ENCODE assay signal across 8 cellular contexts in genomic region chr18:45879681-45880655, GRCh38. TPM values are rescaled to one million over a fixed set of nuclear protein-coding genes. Genes with fewer than 3 reads are reported as not detected.
A peak's percentile ranks its signal among the peaks of the same experiment; 100 is the strongest.
DNase-seq lines count a peak whose midpoint lies in the region; ATAC-seq and TF ChIP-seq lines count a peak whose summit lies in the region.

No MANE protein-coding gene starts in this region.

- H3K9ac ChIP-seq in Karpas-422 (ENCODE audit: low read length) (no peak overlapping the region), SK-N-SH (no peak overlapping the region)

- H3K27me3 ChIP-seq in Karpas-422 (ENCODE audit: low read length): no peaks in the 10 kb centered on the region
- no peaks in the 10 kb centered on the region for H3K27me3 ChIP-seq in SK-N-SH (ENCODE audit: insufficient read depth)
- H3K27me3 ChIP-seq in cardiac muscle cell: no peaks in the 10 kb centered on the region
- no peaks in the 10 kb centered on the region for H3K27me3 ChIP-seq in psoas muscle (ENCODE audit: insufficient read depth in 3 of 3, low read length in 2 of 3)

- H3K79me2 ChIP-seq in Karpas-422 (ENCODE audit: low read length) (no peaks in the 10 kb centered on the region), SK-N-SH (ENCODE audit: insufficient read depth) (peaks cover 9% of the 10 kb centered on the region)

- no peaks in the 10 kb centered on the region for H3K9me2 ChIP-seq in Karpas-422 (replicated peaks; ENCODE audit: insufficient read depth, low read length)
- H3K9me2 ChIP-seq in SK-N-SH: no peaks in the 10 kb centered on the region

- TF ChIP-seq EP300 in SK-N-SH (IDR thresholded peaks at IDR 0.05; ENCODE audit: borderline replicate concordance in 1 of 2, low read depth in 1 of 2, low read length in 1 of 2): no peak

- DNase-seq in Daoy (ENCODE audit: low read depth) (peak; percentile 67), Karpas-422 (peak; percentile 84), SK-N-SH (peak; percentile 72), cardiac muscle cell (ENCODE audit: low read depth in 1 of 2, low spot score in 1 of 2) (peak; percentile 76 to 78), psoas muscle (peak; percentile 65 to 79), GF-D8 (lab: John Stamatoyannopoulos, UW) (no peak)
- peak; percentile 74 for DNase-seq in activated naive CD4-positive, alpha-beta T cell treated with anti-CD3 and anti-CD28 coated beads, Interleukin-2, amount 50 U/mL, for 16 hours

- H4K20me1 ChIP-seq in Karpas-422 (ENCODE audit: insufficient read depth, low read depth, low read length) (no peaks in the 10 kb centered on the region), SK-N-SH (ENCODE audit: insufficient read depth) (no peaks in the 10 kb centered on the region)

- H3K4me1 ChIP-seq in Karpas-422 (ENCODE audit: low read length) (peaks cover 7% of the 10 kb centered on the region), SK-N-SH (ENCODE audit: control insufficient read depth in 1 of 2, insufficient read depth in 2 of 2, low read depth in 1 of 2, low read length in 1 of 2) (no peaks in the 10 kb centered on the region; a peak in 1 of 4 replicates), cardiac muscle cell (ENCODE audit: low read depth) (no peaks in the 10 kb centered on the region), psoas muscle (no peaks in the 10 kb centered on the region)

- H3K4me2 ChIP-seq in Karpas-422 (ENCODE audit: low read depth, low read length, poor library complexity, severe bottlenecking): no peak overlapping the region
- H3K4me2 ChIP-seq in SK-N-SH: no peak overlapping the region

- TF ChIP-seq CTCF in SK-N-SH (IDR thresholded peaks at IDR 0.05) (peak; percentile 99), cardiac muscle cell (IDR thresholded peaks at IDR 0.05; ENCODE audit: low read depth, low read length) (peak; percentile 99), psoas muscle (IDR thresholded peaks at IDR 0.05) (peak; percentile 99)

- H2AFZ ChIP-seq in Karpas-422 (ENCODE audit: low read length): no peak overlapping the region
- no peak overlapping the region for H2AFZ ChIP-seq in SK-N-SH (ENCODE audit: low read depth)

- H3K4me3 ChIP-seq in Karpas-422 (ENCODE audit: low read length) (no peak overlapping the region), SK-N-SH (ENCODE audit: low read depth in 2 of 2, low read length in 1 of 2) (peak overlapping the region in 1 of 2 experiments; percentile 30; a peak in 1 of 4 replicates), cardiac muscle cell (no peak overlapping the region), psoas muscle (no peak overlapping the region)

- H3F3A ChIP-seq in SK-N-SH (replicated peaks; ENCODE audit: insufficient read depth): peaks cover 3% of the 10 kb centered on the region

- H3K27ac ChIP-seq in Karpas-422 (ENCODE audit: low read length): no peak overlapping the region
- H3K27ac ChIP-seq in SK-N-SH (ENCODE audit: low read depth in 2 of 2, low read length in 1 of 2): no peak overlapping the region
- H3K27ac ChIP-seq in cardiac muscle cell: no peak overlapping the region
- H3K27ac ChIP-seq in psoas muscle: no peak overlapping the region

- H3K36me3 ChIP-seq in Karpas-422 (ENCODE audit: insufficient read depth, low read length): peaks cover 9% of the 10 kb centered on the region
- peaks cover 58 to 75% of the 10 kb centered on the region in 2 experiments for H3K36me3 ChIP-seq in SK-N-SH (replicated peaks in 1 of 2; ENCODE audit: control insufficient read depth in 1 of 2, insufficient read depth in 2 of 2, low read length in 1 of 2)
- H3K36me3 ChIP-seq in cardiac muscle cell: peaks cover 28% of the 10 kb centered on the region
- H3K36me3 ChIP-seq in psoas muscle (ENCODE audit: insufficient read depth in 1 of 2, low read depth in 1 of 2): peaks cover 9 to 93% of the 10 kb centered on the region in 2 donors

- H3K9me3 ChIP-seq in Karpas-422 (ENCODE audit: low read length) (no peaks in the 10 kb centered on the region), SK-N-SH (no peaks in the 10 kb centered on the region), cardiac muscle cell (ENCODE audit: low read depth) (no peaks in the 10 kb centered on the region), psoas muscle (no peaks in the 10 kb centered on the region)

- POLR2A ChIA-PET in SK-N-SH (lab: Yijun Ruan, JAX): no interaction called here

- TF ChIP-seq RAD21 in SK-N-SH (IDR thresholded peaks at IDR 0.05; ENCODE audit: low read length): peak; percentile 79

- ATAC-seq in GM21717 (IDR thresholded peaks at IDR 0.05; ENCODE audit: unreplicated experiment): peak; percentile 78
- ATAC-seq in psoas muscle: peak; percentile 76 to 96 (median 86)

- intact Hi-C loops in psoas muscle (cut with DNase I): loop anchor here (1.0 to 5.0 kb wide), 2 partner anchors 189 to 213 kb away; no protein-coding TSS in a partner anchor

- 42% methylated on average over 15 of the region's 17 CpGs for WGBS in SK-N-SH (ENCODE audit: low lambda C conversion rate)
- whole genome bisulfite sequencing in psoas muscle, 3 donors: 39 to 45% (median 41%) methylated on average over 17 of the region's 17 CpGs

- CTCF ChIA-PET in SK-N-SH (lab: Yijun Ruan, JAX): interaction anchor here (0.6 to 6.4 kb wide), 50 partner anchors 9 to 259 kb away, joined by 3 to 73 read pairs (median 4); partner anchors contain the start of gene SLC14A1

TF ChIP-seq in SK-N-SH, 30 proteins besides CTCF, POLR2A, EP300 and RAD21 (continues in another document):
- TF ChIP-seq MEF2A (IDR thresholded peaks at IDR 0.05; ENCODE audit: borderline replicate concordance, low read depth): no peak
- TF ChIP-seq RFX5 (IDR thresholded peaks at IDR 0.05; ENCODE audit: low read length): no peak
- no peak for TF ChIP-seq TAF1 (IDR thresholded peaks at IDR 0.05; ENCODE audit: borderline replicate concordance, low read depth, low read length)
- TF ChIP-seq RXRA (IDR thresholded peaks at IDR 0.05; ENCODE audit: borderline replicate concordance, low read depth): no peak
- TF ChIP-seq MXI1 (IDR thresholded peaks at IDR 0.05; ENCODE audit: low read depth, low read length): no peak
- TF ChIP-seq ZBTB33 (IDR thresholded peaks at IDR 0.05; ENCODE audit: borderline replicate concordance, low read depth): no peak
- 0 out of 2 replicates have a peak, but pooled peaks have one; percentile 2 for TF ChIP-seq NRF1 (IDR thresholded peaks at IDR 0.05; ENCODE audit: low read depth, low read length)
- no peak for TF ChIP-seq REST (IDR thresholded peaks at IDR 0.05; ENCODE audit: low read depth, low read length)
- TF ChIP-seq PBX3 (IDR thresholded peaks at IDR 0.05): no peak
- TF ChIP-seq GABPA (IDR thresholded peaks at IDR 0.05; ENCODE audit: low read depth): no peak
- TF ChIP-seq ELF1 (IDR thresholded peaks at IDR 0.05): no peak

RNA-seq across cellular contexts. Expression of gene SIGLEC15, which starts 54.5 kb away (rescaled TPM):
- total RNA-seq in Daoy (2014; rRNA removed; shearing (Covaris generic)): 12.1 and 17.9 TPM in 2 replicates
- total RNA-seq in Karpas-422 (2014; rRNA removed; shearing (Covaris generic); ENCODE audit: low replicate concordance): 1.6 and 2.5 TPM in 2 replicates
- polyA plus RNA-seq in SK-N-SH (2012; rRNA removed) (0.10 and 0.19 TPM in 2 replicates), cardiac muscle cell (0.62 TPM in 1 of 2 replicates, not detected in the other), psoas muscle (not detected)
- 0.10 and 0.12 TPM in 2 replicates for polyA plus RNA-seq in SK-N-SH (2012; cell fraction: cytosol; rRNA removed)
- polyA plus RNA-seq in SK-N-SH (2012; cell fraction: nucleus; rRNA removed): 0.04 and 0.11 TPM in 2 replicates
- total RNA-seq in cardiac muscle cell (4.2 TPM in 1 of 2 replicates, not detected in the other), psoas muscle (not detected)
